Comparison of ENCODE assay signal across 1 cellular context in genomic region chr11:118106789-118107335, GRCh38.
TF ChIP-seq lines count a peak whose summit lies in the region.

No MANE protein-coding gene starts in this region.

TF ChIP-seq in K562, 482 proteins besides CTCF, POLR2A, EP300 and RAD21:
- no peak for TF ChIP-seq ZBTB26 (CRISPR knock-in tag; IDR thresholded peaks at IDR 0.05)
- TF ChIP-seq STAT5B (CRISPR knock-in tag; IDR thresholded peaks at IDR 0.05) = no peak
- TF ChIP-seq RFX7 (CRISPR knock-in tag; IDR thresholded peaks at IDR 0.05) = no peak
- peak; percentile 53 for TF ChIP-seq BCOR (IDR thresholded peaks at IDR 0.05)
- no peak for TF ChIP-seq ZNF354B (CRISPR knock-in tag; IDR thresholded peaks at IDR 0.05)
- no peak for TF ChIP-seq HDGF (IDR thresholded peaks at IDR 0.05)
- TF ChIP-seq ZNF407 (IDR thresholded peaks at IDR 0.05; ENCODE audit: low read depth) = no peak
- TF ChIP-seq MXD1 (CRISPR knock-in tag; IDR thresholded peaks at IDR 0.05; ENCODE audit: borderline replicate concordance, poor library complexity, severe bottlenecking) = no peak
- no peak for TF ChIP-seq ZNF165 (CRISPR knock-in tag; IDR thresholded peaks at IDR 0.05; ENCODE audit: borderline replicate concordance)
- TF ChIP-seq ZNF224 (CRISPR knock-in tag; IDR thresholded peaks at IDR 0.05) = no peak
- TF ChIP-seq ZNF436 (CRISPR knock-in tag; IDR thresholded peaks at IDR 0.05) = 0 out of 2 replicates have a peak, but pooled peaks have one; percentile 6
- no peak for TF ChIP-seq POLR3A (IDR thresholded peaks at IDR 0.05; ENCODE audit: borderline replicate concordance, extremely low read depth, insufficient read depth, insufficient read length)
- TF ChIP-seq ZBTB9 (CRISPR knock-in tag; IDR thresholded peaks at IDR 0.05) = no peak
- no peak for TF ChIP-seq ZNF124 (CRISPR knock-in tag; IDR thresholded peaks at IDR 0.05)
- no peak for TF ChIP-seq ZNF696 (CRISPR knock-in tag; conservative IDR thresholded peaks at IDR 0.05)
- no peak for TF ChIP-seq CBX2 (IDR thresholded peaks at IDR 0.05; ENCODE audit: insufficient read depth, low read length, poor library complexity, severe bottlenecking)
- TF ChIP-seq NR2C1 (IDR thresholded peaks at IDR 0.05) = no peak
- no peak for TF ChIP-seq NR2C1 (tag; IDR thresholded peaks at IDR 0.05)
- no peak for TF ChIP-seq HNRNPLL (IDR thresholded peaks at IDR 0.05; ENCODE audit: low read depth, low read length, poor library complexity, severe bottlenecking)
- TF ChIP-seq SAP30 (IDR thresholded peaks at IDR 0.05; ENCODE audit: borderline replicate concordance, insufficient read depth, low read depth, low read length, poor library complexity, severe bottlenecking) = no peak
- TF ChIP-seq ZFP36 (IDR thresholded peaks at IDR 0.05; ENCODE audit: low read depth, low read length, partially characterized antibody) = peak; percentile 98
- TF ChIP-seq ZBTB12 (CRISPR knock-in tag; IDR thresholded peaks at IDR 0.05) = no peak
- TF ChIP-seq RBM25 (IDR thresholded peaks at IDR 0.05; ENCODE audit: low read depth, low read length, severe bottlenecking) = peak; percentile 79
- TF ChIP-seq PCBP2 (IDR thresholded peaks at IDR 0.05; ENCODE audit: low read depth, low read length, poor library complexity, severe bottlenecking) = no peak
- no peak for TF ChIP-seq HDAC3 (IDR thresholded peaks at IDR 0.05; ENCODE audit: borderline replicate concordance, partially characterized antibody)
